In genomic region chr9:88791105-88791805, GRCh38 we compare ENCODE assay signal across 12 cellular contexts.
DNase-seq lines count a peak whose midpoint lies in the region; ATAC-seq, FAIRE-seq and TF ChIP-seq lines count a peak whose summit lies in the region.
"Had no signal": no experiment of that assay in that cellular context is flagged by ENCODE, and none has a peak within 500 bp of the region (broad histone marks: within the 10 kb centered on the region; RNA-seq: fewer than 3 reads in every experiment).

No MANE protein-coding gene starts in this region.

- H4K20me1 ChIP-seq in astrocyte (ENCODE audit: insufficient read depth, low read length): no peaks in the 10 kb centered on the region

- peak overlapping the region; percentile 4 for H3K9ac ChIP-seq in astrocyte (ENCODE audit: low read length)
- H3K9ac ChIP-seq: KMS-11 had no signal

- intact Hi-C loops in activated CD4-positive, alpha-beta T cell treated with anti-CD3 and anti-CD28 coated beads for 36 hours (cut with DNase I, micrococcal nuclease): no loop called here
- intact Hi-C loops in Right ventricle myocardium superior (cut with DNase I): no loop called here

- no peak overlapping the region for H3K27ac Mint-ChIP-seq in activated CD4-positive, alpha-beta T cell treated with anti-CD3 and anti-CD28 coated beads for 36 hours
- peak overlapping the region; percentile 70 for H3K27ac Mint-ChIP-seq in astrocyte (ENCODE audit: unreplicated experiment)
- H3K27ac Mint-ChIP-seq: activated T-cell treated with anti-CD3 and anti-CD28 coated beads, Interleukin-2, amount 50 U/mL, for 24 hours had no signal

- H3K79me2 ChIP-seq in astrocyte (ENCODE audit: insufficient read depth, low read length): no peaks in the 10 kb centered on the region

- H3K9me3 Mint-ChIP-seq in activated CD4-positive, alpha-beta T cell treated with anti-CD3 and anti-CD28 coated beads for 36 hours (ENCODE audit: low read depth): peaks cover 2% of the 10 kb centered on the region
- peaks cover 6% of the 10 kb centered on the region for H3K9me3 Mint-ChIP-seq in astrocyte (ENCODE audit: unreplicated experiment)

- POLR2A ChIA-PET in activated CD4-positive, alpha-beta T cell treated with anti-CD3 and anti-CD28 coated beads for 36 hours (lab: Charles Lee): no interaction called here

- no peak overlapping the region for H3K4me3 ChIP-seq in astrocyte (ENCODE audit: insufficient read depth, low read depth, low read length)

- no peak for TF ChIP-seq CTCF in astrocyte (IDR thresholded peaks at IDR 0.05; ENCODE audit: insufficient read depth, low read depth, low read length)

- CTCF ChIA-PET in activated CD4-positive, alpha-beta T cell treated with anti-CD3 and anti-CD28 coated beads for 36 hours (lab: Charles Lee): interaction anchor here (0.7 to 1.2 kb wide), 2 partner anchors 17 to 24 kb away, joined by 3 read pairs; no protein-coding TSS in a partner anchor

- peaks cover 25% of the 10 kb centered on the region for H3K4me1 Mint-ChIP-seq in activated CD4-positive, alpha-beta T cell treated with anti-CD3 and anti-CD28 coated beads for 36 hours
- H3K4me1 Mint-ChIP-seq in astrocyte (ENCODE audit: low read depth, unreplicated experiment): peaks cover 19% of the 10 kb centered on the region

- H3K4me3 Mint-ChIP-seq in activated CD4-positive, alpha-beta T cell treated with anti-CD3 and anti-CD28 coated beads for 36 hours: no peak overlapping the region
- no peak overlapping the region for H3K4me3 Mint-ChIP-seq in astrocyte (ENCODE audit: unreplicated experiment)
- H3K4me3 Mint-ChIP-seq: activated T-cell treated with anti-CD3 and anti-CD28 coated beads, Interleukin-2, amount 50 U/mL, for 24 hours had no signal

- FAIRE-seq in astrocyte (lab: Jason Lieb, UNC): no peak
- no peak for FAIRE-seq in RCC 7860 (lab: Jason Lieb, UNC)
- FAIRE-seq in frontal cortex (lab: Jason Lieb, UNC): no peak
- FAIRE-seq: small intestine had no signal

- peaks cover 27% of the 10 kb centered on the region for H3K4me1 ChIP-seq in astrocyte (ENCODE audit: insufficient read depth, low read length)

- peak overlapping the region; percentile 24 for H3K4me2 ChIP-seq in astrocyte (ENCODE audit: low read length)
- H3K4me2 ChIP-seq: KMS-11 had no signal

- H3K9me3 ChIP-seq in astrocyte (ENCODE audit: insufficient read depth, low read depth, low read length): no peaks in the 10 kb centered on the region

- H3K27me3 Mint-ChIP-seq in activated CD4-positive, alpha-beta T cell treated with anti-CD3 and anti-CD28 coated beads for 36 hours: peaks cover 16% of the 10 kb centered on the region
- H3K27me3 Mint-ChIP-seq in astrocyte (ENCODE audit: low read depth, unreplicated experiment): peaks cover 8% of the 10 kb centered on the region

- H3K27me3 ChIP-seq in astrocyte (ENCODE audit: insufficient read depth, low read length): no peaks in the 10 kb centered on the region

- no peak overlapping the region for H2AFZ ChIP-seq in astrocyte (ENCODE audit: low read depth, low read length)

- H3K36me3 ChIP-seq in astrocyte (ENCODE audit: insufficient read depth, low read length): no peaks in the 10 kb centered on the region

- ATAC-seq in activated CD4-positive, alpha-beta T cell treated with anti-CD3 and anti-CD28 coated beads for 36 hours: peak; percentile 65
- peak; percentile 77 for ATAC-seq in Right ventricle myocardium superior (ENCODE audit: poor library complexity)

- peak overlapping the region; percentile 59 for H3K27ac ChIP-seq in astrocyte (ENCODE audit: low read depth, low read length)
- H3K27ac ChIP-seq: 22Rv1, KMS-11 had no signal

- no peaks in the 10 kb centered on the region for H3K36me3 Mint-ChIP-seq in activated CD4-positive, alpha-beta T cell treated with anti-CD3 and anti-CD28 coated beads for 36 hours (ENCODE audit: low read depth)
- no peaks in the 10 kb centered on the region for H3K36me3 Mint-ChIP-seq in astrocyte (ENCODE audit: low read depth, unreplicated experiment)

- peak; percentile 23 for DNase-seq in activated CD4-positive, alpha-beta T cell treated with anti-CD3 and anti-CD28 coated beads for 36 hours
- no peak for DNase-seq in activated CD4-positive, alpha-beta T cell treated with anti-CD3 and anti-CD28 coated beads for 1 hour
- DNase-seq in astrocyte (ENCODE audit: low read depth) (peak; percentile 99), Right ventricle myocardium superior (no peak), stromal cell of bone marrow (ENCODE audit: low read depth) (peak; percentile 95), RCC 7860 (ENCODE audit: low spot score) (no peak), NCI-H1694 (lab: John Stamatoyannopoulos, UW) (no peak), frontal cortex (ENCODE audit: low spot score in 2 of 2) (no peak)
- DNase-seq: activated T-cell treated with anti-CD3 and anti-CD28 coated beads, Interleukin-2, amount 50 U/mL, for 24 hours; small intestine had no signal

Comparison
In these comparisons a context has a peak if more than half of its experiments do, and no peak if none do; other contexts are left out.
1. DNase-seq: peak in activated CD4-positive, alpha-beta T cell treated with anti-CD3 and anti-CD28 coated beads for 36 hours (single experiment), astrocyte (single experiment) and stromal cell of bone marrow (single experiment); none in activated CD4-positive, alpha-beta T cell treated with anti-CD3 and anti-CD28 coated beads for 1 hour (single experiment), Right ventricle myocardium superior (single experiment), RCC 7860 (single experiment), NCI-H1694 (single experiment) and frontal cortex (0 of 2).